14 cellular contexts compared by ENCODE assay signal in genomic region chr17:15954222-15954621, GRCh38. TPM values are rescaled to one million over a fixed set of nuclear protein-coding genes. Genes with fewer than 3 reads are reported as not detected.
DNase-seq lines count a peak whose midpoint lies in the region; ATAC-seq and TF ChIP-seq lines count a peak whose summit lies in the region.
"Had no signal": no experiment of that assay in that cellular context is flagged by ENCODE, and none has a peak within 500 bp of the region (broad histone marks: within the 10 kb centered on the region; RNA-seq: fewer than 3 reads in every experiment).

No MANE protein-coding gene starts in this region.

- no peak overlapping the region; the same call in 1 of the 2 replicates for H3K4me2 ChIP-seq in PC-9

- H3K9me3 ChIP-seq in PC-9 (ENCODE audit: insufficient read depth, low read depth) = no peaks in the 10 kb centered on the region
- H3K9me3 ChIP-seq in Peyer's patch = no peaks in the 10 kb centered on the region
- H3K9me3 ChIP-seq: adrenal gland, esophagus squamous epithelium, mucosa of descending colon had no signal

- H3K79me2 ChIP-seq in PC-9 (ENCODE audit: low read depth) = peaks cover 94% of the 10 kb centered on the region

- no peaks in the 10 kb centered on the region for H3K36me3 Mint-ChIP-seq in activated CD4-positive, alpha-beta T cell treated with anti-CD3 and anti-CD28 coated beads, Interleukin-2, amount 10 ng/mL, durations not matched to agents 7 days and 5 days (ENCODE audit: low read depth)
- no peaks in the 10 kb centered on the region for H3K36me3 Mint-ChIP-seq in activated CD4-positive, alpha-beta T cell treated with anti-CD3 and anti-CD28 coated beads for 36 hours (ENCODE audit: low read depth)

- H4K20me1 ChIP-seq in PC-9 (ENCODE audit: insufficient read depth) = no peaks in the 10 kb centered on the region

- intact Hi-C loops in PC-9 (cut with micrococcal nuclease; ENCODE audit: unreplicated experiment) = no loop called here
- intact Hi-C loops in activated CD4-positive, alpha-beta T cell treated with anti-CD3 and anti-CD28 coated beads for 36 hours (cut with DNase I, micrococcal nuclease) = no loop called here

- H3K9me3 Mint-ChIP-seq in activated CD4-positive, alpha-beta T cell treated with anti-CD3 and anti-CD28 coated beads, Interleukin-2, amount 10 ng/mL, durations not matched to agents 7 days and 5 days = no peaks in the 10 kb centered on the region
- no peaks in the 10 kb centered on the region for H3K9me3 Mint-ChIP-seq in activated CD4-positive, alpha-beta T cell treated with anti-CD3 and anti-CD28 coated beads for 36 hours (ENCODE audit: low read depth)
- H3K9me3 Mint-ChIP-seq: stimulated activated naive CD8-positive, alpha-beta T cell treated with anti-CD3 and anti-CD28 coated beads, Interleukin-15, Interleukin-2, amounts not matched to agents 100 ng/mL and 50 ng/mL, for 24 hours had no signal

- H3K4me3 ChIP-seq in PC-9 = no peak overlapping the region
- H3K4me3 ChIP-seq in epithelial cell of proximal tubule (ENCODE audit: low read depth, low read length) = no peak overlapping the region
- H3K4me3 ChIP-seq in Peyer's patch = no peak overlapping the region
- H3K4me3 ChIP-seq: adrenal gland, esophagus squamous epithelium, mucosa of descending colon, SK-N-MC had no signal

- H3K4me1 ChIP-seq in PC-9 (replicated peaks; ENCODE audit: insufficient read depth) = peaks cover 48% of the 10 kb centered on the region
- peaks cover 0 to 9% (median 0%) of the 10 kb centered on the region in 4 donors for H3K4me1 ChIP-seq in Peyer's patch

- H3K27ac ChIP-seq in PC-9 (peak overlapping the region; percentile 71), Peyer's patch (no peak overlapping the region)
- H3K27ac ChIP-seq: adrenal gland, esophagus squamous epithelium, SK-N-MC had no signal

- no peaks in the 10 kb centered on the region for H3K9me2 ChIP-seq in PC-9 (ENCODE audit: insufficient read depth)

- CTCF ChIA-PET in PC-9 (lab: Charles Lee) = interaction anchor here (1.2 kb wide), 1 partner anchor 12 kb away, joined by 3 read pairs; no protein-coding TSS in a partner anchor
- CTCF ChIA-PET in activated CD4-positive, alpha-beta T cell treated with anti-CD3 and anti-CD28 coated beads, Interleukin-2, amount 10 ng/mL, durations not matched to agents 7 days and 5 days (lab: Charles Lee) = interaction anchor here (1.3 kb wide), 1 partner anchor 8 kb away, joined by 3 read pairs; no protein-coding TSS in a partner anchor
- CTCF ChIA-PET in activated CD4-positive, alpha-beta T cell treated with anti-CD3 and anti-CD28 coated beads for 36 hours (lab: Charles Lee) = no interaction called here

- DNase-seq in GM03348 (ENCODE audit: low spot score) = peak; percentile 84
- peak; percentile 81 to 91 for DNase-seq in PC-9
- peak; percentile 84 for DNase-seq in epithelial cell of proximal tubule (ENCODE audit: low read depth)
- peak; percentile 89 for DNase-seq in pulmonary artery endothelial cell (ENCODE audit: low read depth, low spot score)
- DNase-seq in Peyer's patch = no peak
- no peak for DNase-seq in activated CD4-positive, alpha-beta T cell treated with anti-CD3 and anti-CD28 coated beads, Interleukin-2, amount 10 ng/mL, durations not matched to agents 7 days and 5 days
- no peak for DNase-seq in activated CD4-positive, alpha-beta T cell treated with anti-CD3 and anti-CD28 coated beads for 36 hours
- DNase-seq: activated CD8-positive, alpha-beta memory T cell treated with anti-CD3 and anti-CD28 coated beads for 24 hours; esophagus squamous epithelium; mucosa of descending colon had no signal

- TF ChIP-seq POLR2A in Peyer's patch (IDR thresholded peaks at IDR 0.05) = no peak

- H3K27me3 ChIP-seq in PC-9 (ENCODE audit: insufficient read depth, low read depth) = no peaks in the 10 kb centered on the region
- no peaks in the 10 kb centered on the region for H3K27me3 ChIP-seq in Peyer's patch
- H3K27me3 ChIP-seq: adrenal gland, esophagus squamous epithelium had no signal

- no peak overlapping the region for H3K27ac Mint-ChIP-seq in activated CD4-positive, alpha-beta T cell treated with anti-CD3 and anti-CD28 coated beads, Interleukin-2, amount 10 ng/mL, durations not matched to agents 7 days and 5 days
- no peak overlapping the region for H3K27ac Mint-ChIP-seq in activated CD4-positive, alpha-beta T cell treated with anti-CD3 and anti-CD28 coated beads for 36 hours
- H3K27ac Mint-ChIP-seq: stimulated activated naive CD8-positive, alpha-beta T cell treated with anti-CD3 and anti-CD28 coated beads, Interleukin-15, Interleukin-2, amounts not matched to agents 100 ng/mL and 50 ng/mL, for 24 hours had no signal

- H3K27me3 Mint-ChIP-seq in activated CD4-positive, alpha-beta T cell treated with anti-CD3 and anti-CD28 coated beads, Interleukin-2, amount 10 ng/mL, durations not matched to agents 7 days and 5 days = peaks cover 27% of the 10 kb centered on the region
- peaks cover 25% of the 10 kb centered on the region for H3K27me3 Mint-ChIP-seq in activated CD4-positive, alpha-beta T cell treated with anti-CD3 and anti-CD28 coated beads for 36 hours

- ATAC-seq in HG03469 (IDR thresholded peaks at IDR 0.05; ENCODE audit: unreplicated experiment) = no peak
- no peak for ATAC-seq in activated CD4-positive, alpha-beta T cell treated with anti-CD3 and anti-CD28 coated beads for 36 hours
- ATAC-seq: mucosa of descending colon had no signal

- H3K4me1 Mint-ChIP-seq in activated CD4-positive, alpha-beta T cell treated with anti-CD3 and anti-CD28 coated beads, Interleukin-2, amount 10 ng/mL, durations not matched to agents 7 days and 5 days = peaks cover 24% of the 10 kb centered on the region
- peaks cover 23% of the 10 kb centered on the region for H3K4me1 Mint-ChIP-seq in activated CD4-positive, alpha-beta T cell treated with anti-CD3 and anti-CD28 coated beads for 36 hours

- no TSS peak for BruUV-seq in PC-9 (replicated peaks; lab: Mats Ljungman, UMichigan)

- no peak overlapping the region for H3K4me3 Mint-ChIP-seq in activated CD4-positive, alpha-beta T cell treated with anti-CD3 and anti-CD28 coated beads, Interleukin-2, amount 10 ng/mL, durations not matched to agents 7 days and 5 days
- no peak overlapping the region for H3K4me3 Mint-ChIP-seq in activated CD4-positive, alpha-beta T cell treated with anti-CD3 and anti-CD28 coated beads for 36 hours
- H3K4me3 Mint-ChIP-seq: stimulated activated naive CD8-positive, alpha-beta T cell treated with anti-CD3 and anti-CD28 coated beads, Interleukin-15, Interleukin-2, amounts not matched to agents 100 ng/mL and 50 ng/mL, for 24 hours had no signal

- H3K36me3 ChIP-seq in PC-9 (ENCODE audit: low read depth) = 0 out of 2 replicates have a peak, but pooled peaks cover 3% of the 10 kb centered on the region
- no peaks in the 10 kb centered on the region for H3K36me3 ChIP-seq in Peyer's patch
- H3K36me3 ChIP-seq: adrenal gland, esophagus squamous epithelium had no signal

- no peak for TF ChIP-seq CTCF in PC-9 (conservative IDR thresholded peaks at IDR 0.05)
- peak; percentile 14 for TF ChIP-seq CTCF in epithelial cell of proximal tubule (conservative IDR thresholded peaks at IDR 0.05; ENCODE audit: low read depth, low read length)
- TF ChIP-seq CTCF in Peyer's patch (IDR thresholded peaks at IDR 0.05) = no peak

- POLR2A ChIA-PET in PC-9 (lab: Charles Lee; ENCODE audit: unreplicated experiment) = interaction anchor here (0.5 to 0.7 kb wide), 3 partner anchors 73 to 1120 kb away, joined by 4 to 5 read pairs (median 5); no protein-coding TSS in a partner anchor
- POLR2A ChIA-PET in activated CD4-positive, alpha-beta T cell treated with anti-CD3 and anti-CD28 coated beads, Interleukin-2, amount 10 ng/mL, durations not matched to agents 7 days and 5 days (lab: Charles Lee) = no interaction called here
- POLR2A ChIA-PET in activated CD4-positive, alpha-beta T cell treated with anti-CD3 and anti-CD28 coated beads for 36 hours (lab: Charles Lee) = no interaction called here

- peaks cover 57% of the 10 kb centered on the region for H3F3A ChIP-seq in PC-9 (ENCODE audit: insufficient read depth, low read depth)

- no peak overlapping the region for H2AFZ ChIP-seq in PC-9

RNA-seq across cellular contexts. Expression of gene ADORA2B, which starts 9.3 kb away (rescaled TPM):
- total RNA-seq in PC-9 (2021) (32.6 and 42.7 TPM in 2 replicates), epithelial cell of proximal tubule (16.9 and 53.0 TPM in 2 replicates), pulmonary artery endothelial cell (8.0 and 9.5 TPM in 2 replicates), Peyer's patch (10 to 100 TPM in 2 of 4 donors, 1 to 10 TPM in 2; 7.2 to 16.5 (median 11.6) TPM)
- under 1 TPM; 0.25 to 0.29 TPM for total RNA-seq in activated CD4-positive, alpha-beta T cell treated with anti-CD3 and anti-CD28 coated beads, Interleukin-2, amount 10 ng/mL, durations not matched to agents 7 days and 5 days
- total RNA-seq in activated CD4-positive, alpha-beta T cell treated with anti-CD3 and anti-CD28 coated beads for 36 hours = 1 to 10 TPM; 1.9 to 2.2 TPM

RNA-seq across cellular contexts. Expression of gene ZSWIM7, which starts 45.3 kb away (rescaled TPM):
- total RNA-seq in PC-9 (2021) (13.0 and 19.1 TPM in 2 replicates), epithelial cell of proximal tubule (16.0 and 16.9 TPM in 2 replicates), pulmonary artery endothelial cell (15.7 and 17.8 TPM in 2 replicates), Peyer's patch (10 to 100 TPM in 3 of 4 donors, 1 to 10 TPM in 1; 7.7 to 21.5 (median 12.9) TPM)
- 10 to 100 TPM; 13.3 to 18.1 TPM for total RNA-seq in activated CD4-positive, alpha-beta T cell treated with anti-CD3 and anti-CD28 coated beads, Interleukin-2, amount 10 ng/mL, durations not matched to agents 7 days and 5 days
- total RNA-seq in activated CD4-positive, alpha-beta T cell treated with anti-CD3 and anti-CD28 coated beads for 36 hours = 10 to 100 TPM; 11.2 to 11.7 TPM

RNA-seq across cellular contexts. Expression of gene TTC19, which starts 45.4 kb away (rescaled TPM):
- total RNA-seq in PC-9 (2021) (53.5 and 74.7 TPM in 2 replicates), epithelial cell of proximal tubule (59.8 and 61.9 TPM in 2 replicates), pulmonary artery endothelial cell (47.2 and 60.4 TPM in 2 replicates), Peyer's patch (100 to 1,000 TPM in 1 of 4 donors, 10 to 100 TPM in 3; 75.1 to 130 (median 92.0) TPM)
- 10 to 100 TPM; 25.4 to 25.5 TPM for total RNA-seq in activated CD4-positive, alpha-beta T cell treated with anti-CD3 and anti-CD28 coated beads, Interleukin-2, amount 10 ng/mL, durations not matched to agents 7 days and 5 days
- total RNA-seq in activated CD4-positive, alpha-beta T cell treated with anti-CD3 and anti-CD28 coated beads for 36 hours = 10 to 100 TPM; 21.1 to 22.0 TPM

Comparison
In these comparisons a context has a peak if more than half of its experiments do, and no peak if none do; other contexts are left out.
1. DNase-seq: peak in GM03348 (single experiment), PC-9 (2 of 2), epithelial cell of proximal tubule (single experiment) and pulmonary artery endothelial cell (single experiment); none in Peyer's patch (0 of 3), activated CD4-positive, alpha-beta T cell treated with anti-CD3 and anti-CD28 coated beads, Interleukin-2, amount 10 ng/mL, durations not matched to agents 7 days and 5 days (single experiment) and activated CD4-positive, alpha-beta T cell treated with anti-CD3 and anti-CD28 coated beads for 36 hours (single experiment).